In the genomic region with DNA sequence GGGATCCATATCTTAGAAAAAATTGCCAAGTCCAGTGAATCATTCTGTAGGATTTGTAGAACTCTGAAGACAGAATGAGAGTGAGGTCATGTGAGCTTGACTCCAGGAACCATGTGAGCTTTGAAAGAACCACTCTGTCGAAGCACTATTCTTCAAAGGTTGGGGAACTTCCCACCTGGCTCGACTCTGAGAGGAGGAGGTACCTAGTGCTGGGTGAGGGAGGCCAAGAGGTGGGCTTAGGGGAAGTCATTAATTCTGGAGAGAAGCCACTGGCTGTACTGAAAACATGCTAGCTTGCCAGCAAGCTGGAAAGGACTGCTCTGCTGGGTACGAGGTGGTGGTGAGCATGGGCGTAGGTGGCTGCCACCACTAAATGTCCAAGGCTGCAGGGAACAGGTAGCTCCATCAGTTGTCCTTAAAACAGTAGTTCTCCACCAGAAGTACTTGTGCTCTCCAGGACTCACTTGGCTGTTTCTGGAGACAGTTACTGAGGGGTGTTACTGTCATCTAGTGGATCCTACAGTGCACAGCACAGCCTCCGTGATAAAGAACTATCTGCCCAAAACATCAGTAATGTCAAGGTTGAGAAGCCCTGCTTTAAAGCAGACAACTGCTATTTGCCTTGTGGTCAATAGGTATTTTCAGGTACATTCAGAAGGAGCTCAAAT, we compare ENCODE assay signal across 8 cellular contexts. TPM values are rescaled to one million over a fixed set of nuclear protein-coding genes. Genes with fewer than 3 reads are reported as not detected.
A peak's percentile ranks its signal among the peaks of the same experiment; 100 is the strongest.
DNase-seq lines count a peak whose midpoint lies in the region; ATAC-seq and TF ChIP-seq lines count a peak whose summit lies in the region.

No MANE protein-coding gene starts in this region.

- no peak for TF ChIP-seq CTCF in left lung (IDR thresholded peaks at IDR 0.05)

- ATAC-seq in activated CD4-positive, CD25-positive, alpha-beta regulatory T cell treated with anti-CD3 and anti-CD28 coated beads, Interleukin-2, amount 50 U/mL, for 24 hours: peak; percentile 22 to 48
- ATAC-seq in left lung (peak; percentile 66), GM18861 (IDR thresholded peaks at IDR 0.05; ENCODE audit: unreplicated experiment) (no peak), HG02840 (IDR thresholded peaks at IDR 0.05; ENCODE audit: low FRiP score, unreplicated experiment) (no peak)

- H3K9me3 ChIP-seq in left lung: peaks cover 0 to 7% of the 10 kb centered on the region in 2 donors

- H3K27ac ChIP-seq in left lung: no peak overlapping the region

- H3K27me3 ChIP-seq in left lung: no peaks in the 10 kb centered on the region

- intact Hi-C loops in left lung (cut with DNase I): no loop called here

- H3K4me1 ChIP-seq in left lung: no peaks in the 10 kb centered on the region

- no peak for DNase-seq in activated CD4-positive, CD25-positive, alpha-beta regulatory T cell (lab: John Stamatoyannopoulos, UW)
- DNase-seq in Kasumi-1 (lab: John Stamatoyannopoulos, UW) (peak; percentile 60 to 61), amniotic epithelial cell (ENCODE audit: low read depth) (peak; percentile 24), left lung (no peak), hepatic stellate cell (ENCODE audit: low spot score) (no peak)

- peaks cover 0 to 35% of the 10 kb centered on the region in 2 donors for H3K36me3 ChIP-seq in left lung

- H3K4me3 ChIP-seq in left lung: no peak overlapping the region

RNA-seq across cellular contexts. Expression of gene SYNJ2, which starts 34.7 kb away (rescaled TPM):
- 10 to 100 TPM in 1 of 2 donors, 1 to 10 TPM in 1; 8.7 to 12.2 TPM for total RNA-seq in left lung

Comparison
In these comparisons a context has a peak if more than half of its experiments do, and no peak if none do; other contexts are left out.
1. ATAC-seq: peak in activated CD4-positive, CD25-positive, alpha-beta regulatory T cell treated with anti-CD3 and anti-CD28 coated beads, Interleukin-2, amount 50 U/mL, for 24 hours (2 of 2) and left lung (single experiment); none in GM18861 (single experiment) and HG02840 (single experiment).
2. DNase-seq: peak in Kasumi-1 (2 of 2) and amniotic epithelial cell (single experiment); none in activated CD4-positive, CD25-positive, alpha-beta regulatory T cell (0 of 4), left lung (0 of 2) and hepatic stellate cell (single experiment).